Comparison of ENCODE assay signal across 8 cellular contexts in genomic region chr5:58886315-58887207, GRCh38.
DNase-seq lines count a peak whose midpoint lies in the region; ATAC-seq and TF ChIP-seq lines count a peak whose summit lies in the region.

No MANE protein-coding gene starts in this region.

- H3K4me3 ChIP-seq in astrocyte of the spinal cord (ENCODE audit: low read depth, low read length): no peak overlapping the region

- peak; percentile 77 for ATAC-seq in HG02610 (IDR thresholded peaks at IDR 0.05; ENCODE audit: unreplicated experiment)

- peak; percentile 92 for TF ChIP-seq CTCF in astrocyte of the spinal cord (IDR thresholded peaks at IDR 0.05; ENCODE audit: low read depth, low read length)

- peak; percentile 59 for DNase-seq in NCI-H1436 (lab: John Stamatoyannopoulos, UW)
- DNase-seq in NCI-H1436 treated with DMSO at 0.1 percent for 48 hours (lab: John Stamatoyannopoulos, UW): no peak
- DNase-seq in NCI-H1092 (lab: John Stamatoyannopoulos, UW): peak; percentile 9
- peak; percentile 34 for DNase-seq in T-helper 9 cell
- peak; percentile 66 for DNase-seq in astrocyte of the spinal cord (ENCODE audit: low read depth, low spot score)
- DNase-seq in iPS DF 4.7 (ENCODE audit: extremely low read depth, low spot score): peak; percentile 60
- peak; percentile 40 to 50 for DNase-seq in stimulated activated CD4-positive, alpha-beta T cell treated with anti-CD3 and anti-CD28 coated beads, Interleukin-12 subunit alpha, Interleukin-12 subunit beta, amount 100 ng/mL, for 24 hours (ENCODE audit: low read depth in 2 of 2)

- in situ Hi-C loops in astrocyte of the spinal cord (cut with HindIII; ENCODE audit: low sequenced_read_pairs): no loop called here
